Comparison of ENCODE assay signal across 1 cellular context in genomic region chr3:195768414-195768813, GRCh38.
TF ChIP-seq lines count a peak whose summit lies in the region.

No MANE protein-coding gene starts in this region.

TF ChIP-seq in HepG2, 621 proteins besides CTCF, POLR2A, EP300 and RAD21:
- TF ChIP-seq ZNF263 (CRISPR knock-in tag; IDR thresholded peaks at IDR 0.05), result no peak
- no peak for TF ChIP-seq HNF1B (CRISPR knock-in tag; IDR thresholded peaks at IDR 0.05)
- TF ChIP-seq FOSL1 (CRISPR knock-in tag; IDR thresholded peaks at IDR 0.05; ENCODE audit: borderline replicate concordance), result no peak
- TF ChIP-seq ZNF547 (CRISPR knock-in tag; IDR thresholded peaks at IDR 0.05), result no peak
- no peak for TF ChIP-seq NFAT5 (CRISPR knock-in tag; IDR thresholded peaks at IDR 0.05)
- TF ChIP-seq MXD4 (CRISPR knock-in tag; IDR thresholded peaks at IDR 0.05), result no peak
- no peak for TF ChIP-seq ATF5 (CRISPR knock-in tag; IDR thresholded peaks at IDR 0.05; ENCODE audit: low read depth)
- no peak for TF ChIP-seq SALL1 (CRISPR knock-in tag; IDR thresholded peaks at IDR 0.05)
- no peak for TF ChIP-seq HINFP (CRISPR knock-in tag; IDR thresholded peaks at IDR 0.05; ENCODE audit: low read depth)
- no peak for TF ChIP-seq ELK4 (CRISPR knock-in tag; IDR thresholded peaks at IDR 0.05; ENCODE audit: borderline replicate concordance)
